In the genomic region with DNA sequence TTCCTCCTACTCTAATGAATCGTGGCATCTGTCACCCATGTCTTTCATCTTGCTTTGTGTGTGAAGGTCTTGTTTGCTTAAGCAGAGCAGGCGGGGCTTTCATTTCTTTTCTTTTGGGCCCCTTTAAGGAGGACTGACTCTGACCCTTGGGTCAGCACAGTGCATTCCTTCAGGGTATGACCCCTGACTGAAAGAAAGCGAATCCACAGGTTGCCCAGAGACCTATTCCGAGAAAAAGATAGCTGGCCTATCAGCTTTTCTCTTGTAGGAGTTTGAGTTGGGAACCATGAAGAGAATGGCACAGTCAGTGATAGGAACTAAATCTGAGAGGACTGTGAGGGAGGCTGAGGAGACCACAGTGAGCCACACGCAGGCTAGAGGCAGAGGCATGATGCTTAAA, we compare ENCODE assay signal across 22 cellular contexts.
"Had no signal": no experiment of that assay in that cellular context is flagged by ENCODE, and none has a peak within 500 bp of the region (broad histone marks: within the 10 kb centered on the region; RNA-seq: fewer than 3 reads in every experiment).

No MANE protein-coding gene starts in this region.

- H3K4me2 ChIP-seq: smooth muscle cell had no signal

- H3K4me1 Mint-ChIP-seq: activated CD4-positive, alpha-beta T cell treated with anti-CD3 and anti-CD28 coated beads, Interleukin-2, amount 10 ng/mL, durations not matched to agents 24 days and 14 days; stimulated activated effector memory CD8-positive, alpha-beta T cell treated with anti-CD3 and anti-CD28 coated beads, Interleukin-12 subunit alpha, Interleukin-12 subunit beta, amount 100 ng/mL, for 72 hours had no signal

- H3K4me1 ChIP-seq: lower lobe of right lung had no signal

- H3K36me3 ChIP-seq: thyroid gland had no signal

- H3K27me3 Mint-ChIP-seq: activated CD8-positive, alpha-beta T cell treated with anti-CD3 and anti-CD28 coated beads for 36 hours; brain had no signal

- H3K27me3 ChIP-seq: thyroid gland, vagina had no signal

- H3K4me3 ChIP-seq: lower lobe of right lung, smooth muscle cell, thyroid gland, vagina had no signal

- H3K9me3 Mint-ChIP-seq: activated CD4-positive, alpha-beta T cell treated with anti-CD3 and anti-CD28 coated beads, Interleukin-2, amount 10 ng/mL, durations not matched to agents 24 days and 14 days; activated CD8-positive, alpha-beta T cell treated with anti-CD3 and anti-CD28 coated beads for 36 hours; activated naive CD4-positive, alpha-beta T cell treated with anti-CD3 and anti-CD28 coated beads for 36 hours; activated T-helper 2 cell treated with anti-CD3 and anti-CD28 coated beads, Interferon-gamma antibody, Interleukin-2, Interleukin-4, amounts not matched to agents 10 μg/mL and 5 μg/mL and 100 μg/mL, durations not matched to agents 14 hours and 24 hours and 36 hours; stimulated activated effector memory CD8-positive, alpha-beta T cell treated with anti-CD3 and anti-CD28 coated beads, Interleukin-12 subunit alpha, Interleukin-12 subunit beta, amount 100 ng/mL, for 72 hours had no signal

- H3K27ac Mint-ChIP-seq: activated CD4-positive, alpha-beta T cell treated with anti-CD3 and anti-CD28 coated beads, Interleukin-2, amount 10 ng/mL, durations not matched to agents 24 days and 14 days; activated CD8-positive, alpha-beta T cell treated with anti-CD3 and anti-CD28 coated beads for 36 hours; activated naive CD4-positive, alpha-beta T cell treated with anti-CD3 and anti-CD28 coated beads for 36 hours; activated T-helper 2 cell treated with anti-CD3 and anti-CD28 coated beads, Interferon-gamma antibody, Interleukin-2, Interleukin-4, amounts not matched to agents 10 μg/mL and 5 μg/mL and 100 μg/mL, durations not matched to agents 14 hours and 24 hours and 36 hours; stimulated activated effector memory CD8-positive, alpha-beta T cell treated with anti-CD3 and anti-CD28 coated beads, Interleukin-12 subunit alpha, Interleukin-12 subunit beta, amount 100 ng/mL, for 72 hours had no signal

- ATAC-seq: activated CD8-positive, alpha-beta T cell treated with anti-CD3 and anti-CD28 coated beads for 36 hours; left cardiac atrium; sciatic nerve had no signal

- H3K9me3 ChIP-seq: lower lobe of right lung, thyroid gland, vagina had no signal

- H3K27ac ChIP-seq: lower lobe of right lung, thyroid gland, vagina had no signal

- H3K4me3 Mint-ChIP-seq: activated CD4-positive, alpha-beta T cell treated with anti-CD3 and anti-CD28 coated beads, Interleukin-2, amount 10 ng/mL, durations not matched to agents 24 days and 14 days; activated CD8-positive, alpha-beta T cell treated with anti-CD3 and anti-CD28 coated beads for 36 hours; activated naive CD4-positive, alpha-beta T cell treated with anti-CD3 and anti-CD28 coated beads for 36 hours; stimulated activated effector memory CD8-positive, alpha-beta T cell treated with anti-CD3 and anti-CD28 coated beads, Interleukin-12 subunit alpha, Interleukin-12 subunit beta, amount 100 ng/mL, for 72 hours had no signal

- H3K36me3 Mint-ChIP-seq: stimulated activated effector memory CD8-positive, alpha-beta T cell treated with anti-CD3 and anti-CD28 coated beads, Interleukin-12 subunit alpha, Interleukin-12 subunit beta, amount 100 ng/mL, for 72 hours had no signal

- DNase-seq: activated CD4-positive, alpha-beta T cell treated with anti-CD3 and anti-CD28 coated beads, Interleukin-2, amount 10 ng/mL, durations not matched to agents 24 days and 14 days; activated CD4-positive, CD25-positive, alpha-beta regulatory T cell; activated CD8-positive, alpha-beta T cell treated with anti-CD3 and anti-CD28 coated beads for 36 hours; activated naive CD4-positive, alpha-beta T cell treated with anti-CD3 and anti-CD28 coated beads for 36 hours; activated T-cell treated with anti-CD3 and anti-CD28 coated beads, Interleukin-2, amount 50 U/mL, for 1 hour; anterior cingulate cortex; caudate nucleus; cortex of kidney; effector memory CD4-positive, alpha-beta T cell; hippocampal formation; left cardiac atrium; lower lobe of right lung; stimulated activated CD4-positive, alpha-beta T cell treated with anti-CD3 and anti-CD28 coated beads, Interleukin-4, amount 100 ng/mL, for 24 hours; T-helper 1 cell; T-helper 9 cell; thyroid gland had no signal
